Comparison of ENCODE assay signal across 10 cellular contexts in genomic region chr7:131103997-131104396, GRCh38.
A peak's percentile ranks its signal among the peaks of the same experiment; 100 is the strongest.
DNase-seq lines count a peak whose midpoint lies in the region; ATAC-seq and TF ChIP-seq lines count a peak whose summit lies in the region.
"Had no signal": no experiment of that assay in that cellular context is flagged by ENCODE, and none has a peak within 500 bp of the region (broad histone marks: within the 10 kb centered on the region; RNA-seq: fewer than 3 reads in every experiment).

No MANE protein-coding gene starts in this region.

- dilution Hi-C loops in mammary epithelial cell (cut with HindIII; ENCODE audit: low sequenced_read_pairs): no loop called here

- peaks cover 88% of the 10 kb centered on the region for H3K79me2 ChIP-seq in mammary epithelial cell (ENCODE audit: insufficient read depth, low read length)

- H3K9me3 Mint-ChIP-seq in natural killer cell treated with Interleukin-12 subunit alpha and Interleukin-12 subunit beta and Interleukin-15 and Interleukin-18, amount 100 ng/mL, for 72 hours: no peaks in the 10 kb centered on the region

- no peak for ATAC-seq in natural killer cell treated with Interleukin-12 subunit alpha and Interleukin-12 subunit beta and Interleukin-15 and Interleukin-18, amount 100 ng/mL, for 72 hours
- ATAC-seq in GM19397 (IDR thresholded peaks at IDR 0.05; ENCODE audit: unreplicated experiment) (no peak), left lobe of liver (no peak)
- ATAC-seq: heart left ventricle had no signal

- peak overlapping the region; percentile 57 for H3K4me3 Mint-ChIP-seq in natural killer cell treated with Interleukin-12 subunit alpha and Interleukin-12 subunit beta and Interleukin-15 and Interleukin-18, amount 100 ng/mL, for 72 hours

- no peak overlapping the region for H3K27ac ChIP-seq in mammary epithelial cell (ENCODE audit: insufficient read depth, low read depth, low read length)

- peak; percentile 75 for DNase-seq in AG09309 (ENCODE audit: low read depth)
- DNase-seq in KBM-7: peak; percentile 50
- peak; percentile 68 for DNase-seq in mammary epithelial cell
- no peak for DNase-seq in natural killer cell treated with Interleukin-12 subunit alpha and Interleukin-12 subunit beta and Interleukin-15 and Interleukin-18, amount 100 ng/mL, for 72 hours (ENCODE audit: low spot score)
- DNase-seq in NCI-H526 (lab: John Stamatoyannopoulos, UW): no peak
- no peak for DNase-seq in left lobe of liver (ENCODE audit: low spot score)
- no peak for DNase-seq in D341Med (ENCODE audit: low spot score)
- DNase-seq: activated CD4-positive, alpha-beta T cell treated with anti-CD3 and anti-CD28 coated beads, Interleukin-2, amount 50 U/mL, for 1 hour; heart left ventricle had no signal

- H3K4me3 ChIP-seq in AG09309 (ENCODE audit: control insufficient read depth, low read depth, low read length) (no peak overlapping the region), mammary epithelial cell (replicated peaks in 1 of 3; ENCODE audit: insufficient read depth in 1 of 3, low read depth in 2 of 3, low read length in 3 of 3) (no peak overlapping the region)

- peaks cover 65 to 73% of the 10 kb centered on the region in 2 donors for H3K4me1 Mint-ChIP-seq in natural killer cell treated with Interleukin-12 subunit alpha and Interleukin-12 subunit beta and Interleukin-15 and Interleukin-18, amount 100 ng/mL, for 72 hours (ENCODE audit: low read depth in 2 of 2)

- peak overlapping the region; percentile 27 for H3K4me2 ChIP-seq in mammary epithelial cell (ENCODE audit: insufficient read depth, low read depth, low read length)

- in situ Hi-C loops in KBM-7 (cut with MboI; ENCODE audit: low pct_unique_long_range_greater_than_20kb, low sequenced_read_pairs) (no loop called here), mammary epithelial cell (cut with MboI; ENCODE audit: low sequenced_read_pairs in 2 of 2) (loop anchor here in 1 of 2 donors (25.0 kb wide), 1 partner anchor 183 kb away; no protein-coding TSS in a partner anchor)

- no peak for TF ChIP-seq CTCF in AG09309 (IDR thresholded peaks at IDR 0.05; ENCODE audit: control insufficient read depth, insufficient read depth, low read depth, low read length, missing control alignments)
- TF ChIP-seq CTCF in mammary epithelial cell (conservative IDR thresholded peaks at IDR 0.05 in 1 of 2, IDR thresholded peaks at IDR 0.05 in 1 of 2; ENCODE audit: extremely low read depth in 1 of 2, insufficient read depth in 1 of 2, low read depth in 1 of 2, low read length in 2 of 2): no peak

- H2AFZ ChIP-seq in mammary epithelial cell (ENCODE audit: low read depth, low read length): no peak overlapping the region

- H3K27me3 Mint-ChIP-seq in natural killer cell treated with Interleukin-12 subunit alpha and Interleukin-12 subunit beta and Interleukin-15 and Interleukin-18, amount 100 ng/mL, for 72 hours: no peaks in the 10 kb centered on the region

- intact Hi-C loops in mammary epithelial cell (cut with micrococcal nuclease): no loop called here

- H4K20me1 ChIP-seq in mammary epithelial cell (ENCODE audit: insufficient read depth, low read length): no peaks in the 10 kb centered on the region

- H3K9ac ChIP-seq in mammary epithelial cell (ENCODE audit: insufficient read depth, low read length): no peak overlapping the region

- no peaks in the 10 kb centered on the region for H3K27me3 ChIP-seq in mammary epithelial cell (ENCODE audit: insufficient read depth, low read length)
- H3K27me3 ChIP-seq: heart left ventricle had no signal

- no TSS peak for BruUV-seq in mammary epithelial cell (replicated peaks; lab: Mats Ljungman, UMichigan)

- H3K27ac Mint-ChIP-seq in natural killer cell treated with Interleukin-12 subunit alpha and Interleukin-12 subunit beta and Interleukin-15 and Interleukin-18, amount 100 ng/mL, for 72 hours: peak overlapping the region in 1 of 2 donors; percentile 13

- 13% methylated on average over 4 of the region's 4 CpGs for WGBS in mammary epithelial cell (ENCODE audit: low coverage, missing lambda C conversion rate)

- H3K36me3 ChIP-seq in mammary epithelial cell (ENCODE audit: insufficient read depth, low read length): peaks cover 6% of the 10 kb centered on the region

- CTCF ChIA-PET in mammary epithelial cell (lab: Charles Lee; ENCODE audit: low non-redundant PET): no interaction called here

- no peaks in the 10 kb centered on the region for H3K9me3 ChIP-seq in mammary epithelial cell (replicated peaks; ENCODE audit: insufficient read depth, low read length)
- H3K9me3 ChIP-seq: heart left ventricle had no signal

- peaks cover 35% of the 10 kb centered on the region for H3K4me1 ChIP-seq in mammary epithelial cell (ENCODE audit: insufficient read depth, low read length)

- peaks cover 6% of the 10 kb centered on the region for H3K36me3 Mint-ChIP-seq in natural killer cell treated with Interleukin-12 subunit alpha and Interleukin-12 subunit beta and Interleukin-15 and Interleukin-18, amount 100 ng/mL, for 72 hours

Comparison
In these comparisons a context has a peak if more than half of its experiments do, and no peak if none do; other contexts are left out.
1. DNase-seq: peak in AG09309 (single experiment), KBM-7 (single experiment) and mammary epithelial cell (single experiment); none in natural killer cell treated with Interleukin-12 subunit alpha and Interleukin-12 subunit beta and Interleukin-15 and Interleukin-18, amount 100 ng/mL, for 72 hours (single experiment), NCI-H526 (0 of 2), left lobe of liver (single experiment) and D341Med (single experiment).